1 cellular context compared by ENCODE assay signal in the genomic region with DNA sequence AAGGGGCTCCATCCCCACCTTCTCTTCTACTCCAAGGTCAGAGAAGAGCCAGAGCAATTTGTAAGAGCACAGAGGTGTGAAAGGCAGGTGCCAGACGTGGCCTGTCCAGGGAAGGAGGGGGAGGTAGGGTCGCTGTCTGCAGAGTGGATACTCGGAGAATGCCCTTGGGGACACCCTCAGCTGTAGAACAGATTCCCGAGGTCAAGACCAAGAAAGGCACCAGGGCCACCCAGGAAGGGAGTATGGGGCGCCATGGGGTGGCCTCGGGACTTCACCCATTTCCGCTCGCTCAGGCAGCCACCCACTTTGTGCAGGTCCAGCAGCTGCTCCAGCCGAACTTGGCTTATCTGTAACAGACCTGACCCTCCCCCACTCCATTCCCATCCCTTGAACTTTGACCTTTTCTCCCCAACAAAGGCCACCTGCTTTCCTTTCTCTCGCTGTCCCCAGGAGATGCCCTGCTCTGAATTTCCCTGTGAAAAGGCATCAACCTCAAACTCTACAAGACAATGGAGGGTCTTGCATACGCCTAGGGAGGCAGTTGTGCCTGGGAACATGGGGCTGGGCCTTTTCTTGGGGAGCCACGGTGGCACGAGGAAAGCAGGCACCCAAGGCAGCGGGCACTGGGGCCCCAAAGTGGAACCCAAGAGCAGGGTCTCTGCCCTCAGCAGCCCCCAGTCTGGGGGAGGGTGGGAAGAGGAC.
TF ChIP-seq lines count a peak whose summit lies in the region.

No MANE protein-coding gene starts in this region.

TF ChIP-seq in HepG2, 621 proteins besides CTCF, POLR2A, EP300 and RAD21 (continued from another document and continues in another):
- TF ChIP-seq NFE2L1 (CRISPR knock-in tag; IDR thresholded peaks at IDR 0.05; ENCODE audit: borderline replicate concordance) (no peak), ZNF124 (CRISPR knock-in tag; IDR thresholded peaks at IDR 0.05) (no peak), CHCHD3 (CRISPR knock-in tag; IDR thresholded peaks at IDR 0.05) (no peak), NR2F1 (CRISPR knock-in tag; IDR thresholded peaks at IDR 0.05) (peak; percentile 74 to 75), HIVEP1 (CRISPR knock-in tag; IDR thresholded peaks at IDR 0.05) (no peak), SOX13 (IDR thresholded peaks at IDR 0.05) (no peak), SOX13 (CRISPR knock-in tag; conservative IDR thresholded peaks at IDR 0.05 in 1 of 2, IDR thresholded peaks at IDR 0.05 in 1 of 2) (peak in 1 of 2 experiments; percentile 79; a peak in 2 of 4 replicates), KDM3A (CRISPR knock-in tag; IDR thresholded peaks at IDR 0.05; ENCODE audit: low read depth) (no peak), RFX1 (IDR thresholded peaks at IDR 0.05) (no peak), ZNF350 (CRISPR knock-in tag; IDR thresholded peaks at IDR 0.05; ENCODE audit: borderline replicate concordance, low read depth) (0 out of 2 replicates have a peak, but pooled peaks have one; percentile 59), STAT5B (CRISPR knock-in tag; IDR thresholded peaks at IDR 0.05) (no peak), TFAP4 (IDR thresholded peaks at IDR 0.05; ENCODE audit: borderline replicate concordance, low read depth) (peak; percentile 69; the same call in 1 of the 2 replicates), SMAD1 (CRISPR knock-in tag; IDR thresholded peaks at IDR 0.05; ENCODE audit: borderline replicate concordance, low read depth) (no peak), KAT2B (IDR thresholded peaks at IDR 0.05; ENCODE audit: borderline replicate concordance, low read depth, low read length) (no peak), ZNF296 (CRISPR knock-in tag; conservative IDR thresholded peaks at IDR 0.05) (no peak), ZNF839 (CRISPR knock-in tag; IDR thresholded peaks at IDR 0.05; ENCODE audit: borderline replicate concordance) (no peak), DZIP1 (CRISPR knock-in tag; IDR thresholded peaks at IDR 0.05) (peak; percentile 49; the same call in 1 of the 2 replicates), ZBTB26 (CRISPR knock-in tag; IDR thresholded peaks at IDR 0.05; ENCODE audit: borderline replicate concordance) (peak; percentile 62; the same call in 1 of the 2 replicates), TCF7 (IDR thresholded peaks at IDR 0.05; ENCODE audit: low read depth) (no peak), TRAFD1 (CRISPR knock-in tag; IDR thresholded peaks at IDR 0.05; ENCODE audit: borderline replicate concordance) (no peak), ZBTB43 (CRISPR knock-in tag; conservative IDR thresholded peaks at IDR 0.05) (no peak), NFKB2 (CRISPR knock-in tag; IDR thresholded peaks at IDR 0.05; ENCODE audit: borderline replicate concordance) (no peak), ZFP36L1 (CRISPR knock-in tag; IDR thresholded peaks at IDR 0.05) (no peak), ZNF562 (CRISPR knock-in tag; IDR thresholded peaks at IDR 0.05; ENCODE audit: borderline replicate concordance) (no peak), FOXA1 (IDR thresholded peaks at IDR 0.05) (no peak), FOXA1 (CRISPR knock-in tag; IDR thresholded peaks at IDR 0.05) (peak; percentile 26; the same call in 1 of the 2 replicates), GFI1 (CRISPR knock-in tag; IDR thresholded peaks at IDR 0.05; ENCODE audit: borderline replicate concordance) (no peak), REL (CRISPR knock-in tag; conservative IDR thresholded peaks at IDR 0.05) (no peak), ZNF616 (CRISPR knock-in tag; IDR thresholded peaks at IDR 0.05; ENCODE audit: low read depth) (no peak), SALL1 (CRISPR knock-in tag; IDR thresholded peaks at IDR 0.05) (peak; percentile 79), ARNT2 (CRISPR knock-in tag; IDR thresholded peaks at IDR 0.05; ENCODE audit: low read depth) (no peak)
- TF ChIP-seq, protein P1, sequence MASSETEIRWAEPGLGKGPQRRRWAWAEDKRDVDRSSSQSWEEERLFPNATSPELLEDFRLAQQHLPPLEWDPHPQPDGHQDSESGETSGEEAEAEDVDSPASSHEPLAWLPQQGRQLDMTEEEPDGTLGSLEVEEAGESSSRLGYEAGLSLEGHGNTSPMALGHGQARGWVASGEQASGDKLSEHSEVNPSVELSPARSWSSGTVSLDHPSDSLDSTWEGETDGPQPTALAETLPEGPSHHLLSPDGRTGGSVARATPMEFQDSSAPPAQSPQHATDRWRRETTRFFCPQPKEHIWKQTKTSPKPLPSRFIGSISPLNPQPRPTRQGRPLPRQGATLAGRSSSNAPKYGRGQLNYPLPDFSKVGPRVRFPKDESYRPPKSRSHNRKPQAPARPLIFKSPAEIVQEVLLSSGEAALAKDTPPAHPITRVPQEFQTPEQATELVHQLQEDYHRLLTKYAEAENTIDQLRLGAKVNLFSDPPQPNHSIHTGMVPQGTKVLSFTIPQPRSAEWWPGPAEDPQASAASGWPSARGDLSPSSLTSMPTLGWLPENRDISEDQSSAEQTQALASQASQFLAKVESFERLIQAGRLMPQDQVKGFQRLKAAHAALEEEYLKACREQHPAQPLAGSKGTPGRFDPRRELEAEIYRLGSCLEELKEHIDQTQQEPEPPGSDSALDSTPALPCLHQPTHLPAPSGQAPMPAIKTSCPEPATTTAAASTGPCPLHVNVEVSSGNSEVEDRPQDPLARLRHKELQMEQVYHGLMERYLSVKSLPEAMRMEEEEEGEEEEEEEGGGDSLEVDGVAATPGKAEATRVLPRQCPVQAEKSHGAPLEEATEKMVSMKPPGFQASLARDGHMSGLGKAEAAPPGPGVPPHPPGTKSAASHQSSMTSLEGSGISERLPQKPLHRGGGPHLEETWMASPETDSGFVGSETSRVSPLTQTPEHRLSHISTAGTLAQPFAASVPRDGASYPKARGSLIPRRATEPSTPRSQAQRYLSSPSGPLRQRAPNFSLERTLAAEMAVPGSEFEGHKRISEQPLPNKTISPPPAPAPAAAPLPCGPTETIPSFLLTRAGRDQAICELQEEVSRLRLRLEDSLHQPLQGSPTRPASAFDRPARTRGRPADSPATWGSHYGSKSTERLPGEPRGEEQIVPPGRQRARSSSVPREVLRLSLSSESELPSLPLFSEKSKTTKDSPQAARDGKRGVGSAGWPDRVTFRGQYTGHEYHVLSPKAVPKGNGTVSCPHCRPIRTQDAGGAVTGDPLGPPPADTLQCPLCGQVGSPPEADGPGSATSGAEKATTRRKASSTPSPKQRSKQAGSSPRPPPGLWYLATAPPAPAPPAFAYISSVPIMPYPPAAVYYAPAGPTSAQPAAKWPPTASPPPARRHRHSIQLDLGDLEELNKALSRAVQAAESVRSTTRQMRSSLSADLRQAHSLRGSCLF (CRISPR knock-in tag; IDR thresholded peaks at IDR 0.05; ENCODE audit: borderline replicate concordance), result no peak
- TF ChIP-seq, protein P2, sequence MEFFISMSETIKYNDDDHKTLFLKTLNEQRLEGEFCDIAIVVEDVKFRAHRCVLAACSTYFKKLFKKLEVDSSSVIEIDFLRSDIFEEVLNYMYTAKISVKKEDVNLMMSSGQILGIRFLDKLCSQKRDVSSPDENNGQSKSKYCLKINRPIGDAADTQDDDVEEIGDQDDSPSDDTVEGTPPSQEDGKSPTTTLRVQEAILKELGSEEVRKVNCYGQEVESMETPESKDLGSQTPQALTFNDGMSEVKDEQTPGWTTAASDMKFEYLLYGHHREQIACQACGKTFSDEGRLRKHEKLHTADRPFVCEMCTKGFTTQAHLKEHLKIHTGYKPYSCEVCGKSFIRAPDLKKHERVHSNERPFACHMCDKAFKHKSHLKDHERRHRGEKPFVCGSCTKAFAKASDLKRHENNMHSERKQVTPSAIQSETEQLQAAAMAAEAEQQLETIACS (CRISPR knock-in tag; IDR thresholded peaks at IDR 0.05), result no peak
- TF ChIP-seq, protein P3, sequence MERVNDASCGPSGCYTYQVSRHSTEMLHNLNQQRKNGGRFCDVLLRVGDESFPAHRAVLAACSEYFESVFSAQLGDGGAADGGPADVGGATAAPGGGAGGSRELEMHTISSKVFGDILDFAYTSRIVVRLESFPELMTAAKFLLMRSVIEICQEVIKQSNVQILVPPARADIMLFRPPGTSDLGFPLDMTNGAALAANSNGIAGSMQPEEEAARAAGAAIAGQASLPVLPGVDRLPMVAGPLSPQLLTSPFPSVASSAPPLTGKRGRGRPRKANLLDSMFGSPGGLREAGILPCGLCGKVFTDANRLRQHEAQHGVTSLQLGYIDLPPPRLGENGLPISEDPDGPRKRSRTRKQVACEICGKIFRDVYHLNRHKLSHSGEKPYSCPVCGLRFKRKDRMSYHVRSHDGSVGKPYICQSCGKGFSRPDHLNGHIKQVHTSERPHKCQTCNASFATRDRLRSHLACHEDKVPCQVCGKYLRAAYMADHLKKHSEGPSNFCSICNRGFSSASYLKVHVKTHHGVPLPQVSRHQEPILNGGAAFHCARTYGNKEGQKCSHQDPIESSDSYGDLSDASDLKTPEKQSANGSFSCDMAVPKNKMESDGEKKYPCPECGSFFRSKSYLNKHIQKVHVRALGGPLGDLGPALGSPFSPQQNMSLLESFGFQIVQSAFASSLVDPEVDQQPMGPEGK (CRISPR knock-in tag; IDR thresholded peaks at IDR 0.05), result peak; percentile 53; the same call in 1 of the 2 replicates
- TF ChIP-seq, protein P4, sequence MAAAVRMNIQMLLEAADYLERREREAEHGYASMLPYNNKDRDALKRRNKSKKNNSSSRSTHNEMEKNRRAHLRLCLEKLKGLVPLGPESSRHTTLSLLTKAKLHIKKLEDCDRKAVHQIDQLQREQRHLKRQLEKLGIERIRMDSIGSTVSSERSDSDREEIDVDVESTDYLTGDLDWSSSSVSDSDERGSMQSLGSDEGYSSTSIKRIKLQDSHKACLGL (CRISPR knock-in tag; IDR thresholded peaks at IDR 0.05), result no peak
